In the genomic region with DNA sequence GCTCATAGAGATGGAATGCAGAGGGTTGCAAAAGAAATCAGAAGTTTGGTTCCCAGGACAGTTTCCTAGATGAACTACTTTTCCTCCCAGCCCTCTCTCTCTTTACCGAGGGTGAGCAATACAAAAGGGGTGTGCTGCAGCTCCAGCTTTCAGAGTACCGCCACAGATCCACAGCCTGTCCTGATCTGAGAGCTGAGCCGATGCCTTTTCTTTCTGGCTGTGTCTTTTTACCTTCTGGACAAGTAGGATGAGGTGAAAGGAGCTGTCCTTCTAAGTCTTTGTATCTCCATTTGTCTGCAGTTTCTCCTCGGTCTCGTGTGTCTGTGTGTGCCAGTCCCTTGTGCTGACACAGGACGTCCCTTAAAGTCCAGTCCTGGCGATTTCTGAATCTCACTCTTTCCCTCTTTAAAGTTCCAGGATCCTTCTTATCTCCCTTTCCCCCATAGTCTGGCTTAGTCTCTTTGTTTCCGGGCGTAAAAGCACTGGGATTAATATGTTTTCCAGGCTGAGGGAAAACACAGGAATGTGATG, we compare ENCODE assay signal across 9 cellular contexts. TPM values are rescaled to one million over a fixed set of nuclear protein-coding genes. Genes with fewer than 3 reads are reported as not detected.
DNase-seq lines count a peak whose midpoint lies in the region; ATAC-seq and TF ChIP-seq lines count a peak whose summit lies in the region.
"Had no signal": no experiment of that assay in that cellular context is flagged by ENCODE, and none has a peak within 500 bp of the region (broad histone marks: within the 10 kb centered on the region; RNA-seq: fewer than 3 reads in every experiment).

No MANE protein-coding gene starts in this region.

- H3K4me1 ChIP-seq in duodenal mucosa (ENCODE audit: control insufficient read depth in 1 of 2, insufficient read depth in 2 of 2, low read length in 2 of 2), result no peaks in the 10 kb centered on the region
- H3K4me1 ChIP-seq in vagina, result peaks cover 11% of the 10 kb centered on the region

- H3K36me3 ChIP-seq in duodenal mucosa (ENCODE audit: control insufficient read depth in 1 of 2, insufficient read depth in 2 of 2, low read length in 2 of 2) (no peaks in the 10 kb centered on the region), vagina (no peaks in the 10 kb centered on the region)

- H3K9ac ChIP-seq in duodenal mucosa (ENCODE audit: low read depth in 1 of 2, low read length in 2 of 2), result no peak overlapping the region

- DNase-seq in M059J (ENCODE audit: low read depth), result peak; percentile 92
- peak; percentile 60 to 64 for DNase-seq in lung microvascular endothelial cell (ENCODE audit: low read depth in 2 of 2)
- no peak for DNase-seq in vagina (ENCODE audit: extremely low spot score in 2 of 2)
- no peak for DNase-seq in KG1 (lab: John Stamatoyannopoulos, UW)
- DNase-seq in NCI-H1092 (lab: John Stamatoyannopoulos, UW), result no peak
- DNase-seq: hippocampal formation, NCI-H1417 treated with DMSO at 0.1 percent for 48 hours had no signal

- peak in 1 of 2 donors; percentile 40 for TF ChIP-seq POLR2A in vagina (IDR thresholded peaks at IDR 0.05)

- TF ChIP-seq CTCF in vagina (IDR thresholded peaks at IDR 0.05), result no peak

- no peak for ATAC-seq in GM19452 (IDR thresholded peaks at IDR 0.05; ENCODE audit: unreplicated experiment)

- H3K9me3 ChIP-seq in duodenal mucosa (ENCODE audit: control insufficient read depth in 1 of 2, low read length in 2 of 2) (no peaks in the 10 kb centered on the region), vagina (no peaks in the 10 kb centered on the region)

- H3K4me3 ChIP-seq in duodenal mucosa (ENCODE audit: low read depth in 1 of 2, low read length in 2 of 2) (peak overlapping the region; percentile 34 to 41), vagina (peak overlapping the region; percentile 36 to 48)

- intact Hi-C loops in vagina (cut with DNase I), result loop anchor here (5.0 to 10.0 kb wide), 2 partner anchors 172 to 344 kb away; no protein-coding TSS in a partner anchor

- peaks cover 0 to 7% of the 10 kb centered on the region in 2 donors for H3K27me3 ChIP-seq in duodenal mucosa (ENCODE audit: control insufficient read depth in 1 of 2, insufficient read depth in 2 of 2, low read length in 2 of 2)
- no peaks in the 10 kb centered on the region for H3K27me3 ChIP-seq in vagina

- H3K27ac ChIP-seq in duodenal mucosa (ENCODE audit: low read depth, low read length), result peak overlapping the region; percentile 53
- H3K27ac ChIP-seq in vagina, result peak overlapping the region; percentile 87

RNA-seq across cellular contexts. Expression of a gene that starts 0.5 kb away (rescaled TPM):
- total RNA-seq in M059J (2014; rRNA removed; shearing (Covaris generic)), result 136 and 288 TPM in 2 replicates
- total RNA-seq in lung microvascular endothelial cell (5.2 and 14.4 TPM in 2 replicates), vagina (51.6 TPM)

Comparison
In these comparisons a context has a peak if more than half of its experiments do, and no peak if none do; other contexts are left out.
1. DNase-seq: peak in M059J (single experiment) and lung microvascular endothelial cell (2 of 2); none in vagina (0 of 2), KG1 (single experiment) and NCI-H1092 (single experiment).